In the genomic region with DNA sequence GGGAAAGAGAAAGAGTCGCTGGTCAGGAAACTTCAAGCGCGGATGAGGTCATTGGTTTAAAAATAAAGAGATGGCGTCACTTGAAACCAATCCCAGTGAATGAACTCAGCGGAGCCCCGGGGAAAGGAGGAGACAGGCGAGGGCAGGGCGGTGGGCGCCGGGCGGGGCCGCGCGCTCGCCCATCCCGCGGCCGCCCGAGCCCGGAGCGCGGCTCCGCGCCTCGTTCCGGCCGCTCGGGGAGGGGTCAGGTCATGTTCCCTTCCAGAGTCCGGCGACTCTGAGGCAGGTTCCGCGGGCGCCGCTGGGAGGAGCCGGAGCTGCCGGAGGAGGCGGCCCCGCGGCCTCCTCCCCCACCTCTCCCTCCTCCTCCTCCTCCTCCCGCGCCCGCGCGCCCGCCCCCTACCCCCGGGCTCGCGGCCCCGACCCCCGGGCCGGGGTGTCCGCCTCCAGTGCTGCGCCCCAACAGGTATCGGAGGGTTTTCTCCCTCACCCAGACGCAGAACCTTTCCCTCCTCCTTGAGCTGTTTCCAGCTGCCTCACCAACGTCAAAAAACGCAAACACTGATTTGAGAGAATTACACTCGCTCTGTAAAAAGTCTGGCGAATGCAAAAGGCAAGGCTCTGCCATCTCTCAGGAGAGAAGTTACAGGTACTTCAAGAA, we compare ENCODE assay signal across 8 cellular contexts. TPM values are rescaled to one million over a fixed set of nuclear protein-coding genes. Genes with fewer than 3 reads are reported as not detected.
DNase-seq lines count a peak whose midpoint lies in the region; ATAC-seq and TF ChIP-seq lines count a peak whose summit lies in the region.

A gene with protein sequence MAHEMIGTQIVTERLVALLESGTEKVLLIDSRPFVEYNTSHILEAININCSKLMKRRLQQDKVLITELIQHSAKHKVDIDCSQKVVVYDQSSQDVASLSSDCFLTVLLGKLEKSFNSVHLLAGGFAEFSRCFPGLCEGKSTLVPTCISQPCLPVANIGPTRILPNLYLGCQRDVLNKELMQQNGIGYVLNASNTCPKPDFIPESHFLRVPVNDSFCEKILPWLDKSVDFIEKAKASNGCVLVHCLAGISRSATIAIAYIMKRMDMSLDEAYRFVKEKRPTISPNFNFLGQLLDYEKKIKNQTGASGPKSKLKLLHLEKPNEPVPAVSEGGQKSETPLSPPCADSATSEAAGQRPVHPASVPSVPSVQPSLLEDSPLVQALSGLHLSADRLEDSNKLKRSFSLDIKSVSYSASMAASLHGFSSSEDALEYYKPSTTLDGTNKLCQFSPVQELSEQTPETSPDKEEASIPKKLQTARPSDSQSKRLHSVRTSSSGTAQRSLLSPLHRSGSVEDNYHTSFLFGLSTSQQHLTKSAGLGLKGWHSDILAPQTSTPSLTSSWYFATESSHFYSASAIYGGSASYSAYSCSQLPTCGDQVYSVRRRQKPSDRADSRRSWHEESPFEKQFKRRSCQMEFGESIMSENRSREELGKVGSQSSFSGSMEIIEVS (minus strand): TSS at position 279 of the 661 bp plus-strand sequence. CDS start 41,765 bp downstream, outside the sequence.

- peaks cover 18% of the 10 kb centered on the region for H3K4me1 Mint-ChIP-seq in central memory CD8-positive, alpha-beta T cell

- peaks cover 0 to 5% (median 0%) of the 10 kb centered on the region in 8 donors for H3K9me3 ChIP-seq in spleen

- H3K27ac ChIP-seq in spleen = peak within 1 kb of the TSS; percentile 81 to 99 (median 98)

- TF ChIP-seq CTCF in AG09319 (IDR thresholded peaks at IDR 0.05; ENCODE audit: low read depth, low read length) (no peak; the same call in 1 of the 2 replicates), spleen (IDR thresholded peaks at IDR 0.05 in 8 of 11, conservative IDR thresholded peaks at IDR 0.05 in 3 of 11) (peak in 8 of 11 experiments; percentile 6 to 53 (median 30))

- peaks cover 14 to 45% (median 29%) of the 10 kb centered on the region in 6 donors for H3K4me1 ChIP-seq in spleen

- peak in 2 of 3 donors; percentile 42 to 81 for TF ChIP-seq POLR2A in spleen (IDR thresholded peaks at IDR 0.05)

- H3K9me3 Mint-ChIP-seq in central memory CD8-positive, alpha-beta T cell = no peaks in the 10 kb centered on the region

- intact Hi-C loops in spleen (cut with DNase I; ENCODE audit: low total_unique reads) = loop anchor here (5.0 kb wide), 1 partner anchor 185 kb away; no protein-coding TSS in a partner anchor

- H3K4me3 ChIP-seq in spleen = peak within 1 kb of the TSS; percentile 48 to 77 (median 59)

- no peaks in the 10 kb centered on the region for H3K36me3 ChIP-seq in spleen

- H3K27ac Mint-ChIP-seq in central memory CD8-positive, alpha-beta T cell (ENCODE audit: low read depth) = peak within 1 kb of the TSS; percentile 94

- H3K27me3 ChIP-seq in spleen (replicated peaks in 1 of 7) = no peaks in the 10 kb centered on the region

- H3K36me3 Mint-ChIP-seq in central memory CD8-positive, alpha-beta T cell (ENCODE audit: insufficient read depth) = peaks cover 28% of the 10 kb centered on the region

- peak within 1 kb of the TSS; percentile 88 for H3K4me3 Mint-ChIP-seq in central memory CD8-positive, alpha-beta T cell

- H3K27me3 Mint-ChIP-seq in central memory CD8-positive, alpha-beta T cell = no peaks in the 10 kb centered on the region

- DNase-seq in AG09319 (ENCODE audit: extremely low read depth, low read depth) (peak; percentile 85), NCI-H2227 (lab: John Stamatoyannopoulos, UW; ENCODE audit: unreplicated experiment) (peak; percentile 88), iris pigment epithelial cell (ENCODE audit: low read depth) (peak; percentile 95), spleen (peak; percentile 96)
- peak; percentile 51 to 81 for DNase-seq in central memory CD8-positive, alpha-beta T cell (ENCODE audit: low spot score in 2 of 2)

- ATAC-seq in GM18907 (IDR thresholded peaks at IDR 0.05; ENCODE audit: unreplicated experiment) (peak; percentile 70), HG03139 (IDR thresholded peaks at IDR 0.05; ENCODE audit: unreplicated experiment) (peak; percentile 69)
- ATAC-seq in activated CD4-positive, CD25-positive, alpha-beta regulatory T cell treated with anti-CD3 and anti-CD28 coated beads, Interleukin-2, amount 50 U/mL, for 24 hours = peak; percentile 65 to 70
- peak; percentile 78 for ATAC-seq in central memory CD8-positive, alpha-beta T cell (replicated peaks; ENCODE audit: extremely low read depth, poor library complexity, severe bottlenecking)

- WGBS in spleen, 5 donors = 0 to 1% (median 1%) methylated on average over 39 to 59 of the region's 59 CpGs

RNA-seq across cellular contexts. Expression of the gene that starts here (rescaled TPM):
- total RNA-seq in spleen = 10 to 100 TPM; 19.2 to 43.7 (median 22.1) TPM
- polyA plus RNA-seq in spleen = 1 to 10 TPM; 2.2 to 4.7 (median 2.3) TPM

Comparison
In these comparisons a context has a peak if more than half of its experiments do, and no peak if none do; other contexts are left out.
1. Peak in every context shown above with its lines: DNase-seq, ATAC-seq, H3K4me3 ChIP-seq and H3K27ac ChIP-seq.